Comparison of ENCODE assay signal across 8 cellular contexts in genomic region chrX:134990475-134991473, GRCh38. TPM values are rescaled to one million over a fixed set of nuclear protein-coding genes. Genes with fewer than 3 reads are reported as not detected.
DNase-seq lines count a peak whose midpoint lies in the region; ATAC-seq and TF ChIP-seq lines count a peak whose summit lies in the region.

TSS of gene SMIM10 (plus strand) at chrX:134990991. CDS start at chrX:134991096, 105 bp downstream.

- H3K36me3 Mint-ChIP-seq in activated CD8-positive, alpha-beta memory T cell treated with anti-CD3 and anti-CD28 coated beads, Interleukin-2, amount 10 ng/mL, durations not matched to agents 7 days and 5 days: no peaks in the 10 kb centered on the region

- H4K91ac ChIP-seq in IMR-90 (ENCODE audit: insufficient read depth, low read depth, low read length): peak within 1 kb of the TSS; percentile 88

- H3K4ac ChIP-seq in IMR-90 (ENCODE audit: low read depth, low read length): peak within 1 kb of the TSS; percentile 83

- no peaks in the 10 kb centered on the region for H3K79me1 ChIP-seq in IMR-90 (ENCODE audit: low read depth in 1 of 2, low read length in 2 of 2)

- no peaks in the 10 kb centered on the region for H3K36me3 ChIP-seq in IMR-90 (ENCODE audit: control insufficient read depth, insufficient read depth, low read length)
- H3K36me3 ChIP-seq in muscle layer of duodenum (ENCODE audit: control insufficient read depth in 1 of 2, insufficient read depth in 2 of 2, low read length in 2 of 2): no peaks in the 10 kb centered on the region
- no peaks in the 10 kb centered on the region for H3K36me3 ChIP-seq in subcutaneous abdominal adipose tissue (ENCODE audit: control insufficient read depth in 5 of 5, insufficient read depth in 5 of 5, low read length in 5 of 5)

- H3K4me1 Mint-ChIP-seq in activated CD8-positive, alpha-beta memory T cell treated with anti-CD3 and anti-CD28 coated beads, Interleukin-2, amount 10 ng/mL, durations not matched to agents 7 days and 5 days: peaks cover 9% of the 10 kb centered on the region

- H2AK9ac ChIP-seq in IMR-90 (replicated peaks; ENCODE audit: low read depth, low read length, poor library complexity): peak within 1 kb of the TSS; percentile 81

- H2AFZ ChIP-seq in IMR-90 (replicated peaks; ENCODE audit: low read length, poor library complexity): peak within 1 kb of the TSS; percentile 69

- no peak for TF ChIP-seq POLR2A in IMR-90 (IDR thresholded peaks at IDR 0.05; ENCODE audit: low read depth, low read length)

- H3K4me1 ChIP-seq in IMR-90 (ENCODE audit: control insufficient read depth, insufficient read depth, low read length): 0 out of 2 replicates have a peak, but pooled peaks cover 2% of the 10 kb centered on the region
- H3K4me1 ChIP-seq in muscle layer of duodenum (ENCODE audit: control insufficient read depth in 1 of 2, insufficient read depth in 2 of 2, low read length in 2 of 2): peaks cover 0 to 5% of the 10 kb centered on the region in 2 donors
- peaks cover 0 to 14% (median 8%) of the 10 kb centered on the region in 5 donors for H3K4me1 ChIP-seq in subcutaneous abdominal adipose tissue (ENCODE audit: control insufficient read depth in 5 of 5, insufficient read depth in 5 of 5, low read length in 5 of 5)

- H3K27ac Mint-ChIP-seq in activated CD8-positive, alpha-beta memory T cell treated with anti-CD3 and anti-CD28 coated beads, Interleukin-2, amount 10 ng/mL, durations not matched to agents 7 days and 5 days: no peak within 1 kb of the TSS

- H3K27me3 Mint-ChIP-seq in activated CD8-positive, alpha-beta memory T cell treated with anti-CD3 and anti-CD28 coated beads, Interleukin-2, amount 10 ng/mL, durations not matched to agents 7 days and 5 days: peaks cover 25% of the 10 kb centered on the region

- peak within 1 kb of the TSS; percentile 33 for H4K5ac ChIP-seq in IMR-90 (ENCODE audit: low read depth, low read length)

- no peak for TF ChIP-seq RAD21 in IMR-90 (IDR thresholded peaks at IDR 0.05; ENCODE audit: low read length)

- peak within 1 kb of the TSS; percentile 48 for H3K9ac ChIP-seq in IMR-90 (ENCODE audit: low read depth, low read length)
- peak within 1 kb of the TSS in 1 of 5 donors; percentile 62 for H3K9ac ChIP-seq in subcutaneous abdominal adipose tissue (ENCODE audit: low read length in 5 of 5)

- CTCF ChIA-PET in IMR-90 (lab: Yijun Ruan, JAX): interaction anchor here (0.7 to 1.0 kb wide), 2 partner anchors 25 to 95 kb away, joined by 3 to 4 read pairs; no protein-coding TSS in a partner anchor
- CTCF ChIA-PET in activated CD8-positive, alpha-beta memory T cell treated with anti-CD3 and anti-CD28 coated beads, Interleukin-2, amount 10 ng/mL, durations not matched to agents 7 days and 5 days (lab: Charles Lee): interaction anchor here (0.9 kb wide), 1 partner anchor 9 kb away, joined by 4 read pairs; no protein-coding TSS in a partner anchor

- no peaks in the 10 kb centered on the region for H3K9me3 Mint-ChIP-seq in activated CD8-positive, alpha-beta memory T cell treated with anti-CD3 and anti-CD28 coated beads, Interleukin-2, amount 10 ng/mL, durations not matched to agents 7 days and 5 days (ENCODE audit: low read depth)

- no peaks in the 10 kb centered on the region for H3K27me3 ChIP-seq in IMR-90 (ENCODE audit: control insufficient read depth, insufficient read depth, low read length)
- H3K27me3 ChIP-seq in muscle layer of duodenum (ENCODE audit: low read depth, low read length): no peaks in the 10 kb centered on the region
- H3K27me3 ChIP-seq in subcutaneous abdominal adipose tissue (ENCODE audit: control insufficient read depth in 5 of 5, insufficient read depth in 4 of 5, low read length in 5 of 5): peaks cover 0 to 12% (median 3%) of the 10 kb centered on the region in 5 donors

- peak within 1 kb of the TSS; percentile 67; the same call in 1 of the 3 replicates for H2BK15ac ChIP-seq in IMR-90 (ENCODE audit: low read depth, low read length)

- POLR2A ChIA-PET in IMR-90 (lab: Charles Lee; ENCODE audit: unreplicated experiment): no interaction called here

- peak within 1 kb of the TSS; percentile 67 to 77 for H4K8ac ChIP-seq in IMR-90 (ENCODE audit: low read depth in 2 of 2, low read length in 2 of 2)

- peak; percentile 13 to 38 for ATAC-seq in activated CD4-positive, CD25-positive, alpha-beta regulatory T cell treated with anti-CD3 and anti-CD28 coated beads, Interleukin-2, amount 50 U/mL, for 24 hours
- peak; percentile 97 for ATAC-seq in IMR-90 (ENCODE audit: low read depth)
- ATAC-seq in activated CD8-positive, alpha-beta memory T cell treated with anti-CD3 and anti-CD28 coated beads, Interleukin-2, amount 10 ng/mL, durations not matched to agents 7 days and 5 days: peak; percentile 79

- no peaks in the 10 kb centered on the region for H3K9me3 ChIP-seq in IMR-90 (ENCODE audit: control insufficient read depth, insufficient read depth, low read length)
- no peaks in the 10 kb centered on the region for H3K9me3 ChIP-seq in muscle layer of duodenum (ENCODE audit: control insufficient read depth in 1 of 2, low read length in 2 of 2)
- H3K9me3 ChIP-seq in subcutaneous abdominal adipose tissue (ENCODE audit: control insufficient read depth in 5 of 5, low read length in 5 of 5): no peaks in the 10 kb centered on the region

- H3K4me3 ChIP-seq in IMR-90 (ENCODE audit: insufficient read depth, low read depth, low read length) (peak within 1 kb of the TSS; percentile 42), muscle layer of duodenum (ENCODE audit: low read depth in 1 of 2, low read length in 2 of 2) (peak within 1 kb of the TSS; percentile 42 to 58), subcutaneous abdominal adipose tissue (ENCODE audit: low read depth in 1 of 5, low read length in 5 of 5) (peak within 1 kb of the TSS; percentile 42 to 66 (median 61))

- 0 out of 2 replicates have a peak within 1 kb of the TSS, but pooled peaks have one; percentile 44 for H3K56ac ChIP-seq in IMR-90 (ENCODE audit: extremely low read depth, insufficient read depth, low read length)

- peak within 1 kb of the TSS; percentile 76; the same call in 1 of the 2 replicates for H2BK20ac ChIP-seq in IMR-90 (ENCODE audit: low read depth, low read length)

- H3K23ac ChIP-seq in IMR-90 (ENCODE audit: low read depth, low read length): peak within 1 kb of the TSS; percentile 87

- no peak for DNase-seq in activated CD4-positive, CD25-positive, alpha-beta regulatory T cell (lab: John Stamatoyannopoulos, UW)
- peak; percentile 79 for DNase-seq in IMR-90
- DNase-seq in activated CD8-positive, alpha-beta memory T cell treated with anti-CD3 and anti-CD28 coated beads, Interleukin-2, amount 10 ng/mL, durations not matched to agents 7 days and 5 days: peak; percentile 43
- DNase-seq in fibroblast of gingiva (ENCODE audit: low read depth): peak; percentile 72
- no peak for DNase-seq in NCI-H187 treated with DMSO at 0.1 percent for 48 hours (lab: John Stamatoyannopoulos, UW)

- BruUV-seq in IMR-90 (replicated peaks; lab: Mats Ljungman, UMichigan): no TSS peak

- H3K4me3 Mint-ChIP-seq in activated CD8-positive, alpha-beta memory T cell treated with anti-CD3 and anti-CD28 coated beads, Interleukin-2, amount 10 ng/mL, durations not matched to agents 7 days and 5 days: peak within 1 kb of the TSS; percentile 61

- H4K20me1 ChIP-seq in IMR-90 (ENCODE audit: insufficient read depth, low read length): no peaks in the 10 kb centered on the region

- WGBS in IMR-90 (ENCODE audit: extremely low coverage in 2 of 2, insufficient read length in 1 of 2), 2 experiments: 30% methylated on average over 25 of the region's 49 CpGs; no CpG with 5 or more reads in 1 of the 2 experiments

- H3K14ac ChIP-seq in IMR-90 (replicated peaks; ENCODE audit: low read depth, low read length): peak within 1 kb of the TSS; percentile 85; the same call in 1 of the 2 replicates

- TF ChIP-seq CTCF in IMR-90 (conservative IDR thresholded peaks at IDR 0.05; ENCODE audit: low read depth, low read length): no peak

- dilution Hi-C loops in IMR-90 (cut with HindIII; ENCODE audit: low sequenced_read_pairs, unreplicated experiment): no loop called here

- H2BK5ac ChIP-seq in IMR-90 (ENCODE audit: low read depth, low read length, poor library complexity, severe bottlenecking): peak within 1 kb of the TSS; percentile 81

- in situ Hi-C loops in IMR-90 (cut with MboI; ENCODE audit: low sequenced_read_pairs): no loop called here

- H3K18ac ChIP-seq in IMR-90 (ENCODE audit: low read depth, low read length): peak within 1 kb of the TSS; percentile 48

- peak within 1 kb of the TSS; percentile 68 for H3K4me2 ChIP-seq in IMR-90 (ENCODE audit: low read depth, low read length)

- intact Hi-C loops in IMR-90 (cut with micrococcal nuclease): no loop called here

- H3K27ac ChIP-seq in IMR-90 (ENCODE audit: insufficient read depth, low read length) (peak within 1 kb of the TSS; percentile 76), muscle layer of duodenum (ENCODE audit: low read length) (no peak within 1 kb of the TSS), subcutaneous abdominal adipose tissue (ENCODE audit: low read depth, low read length) (no peak within 1 kb of the TSS)

- H3K9me1 ChIP-seq in IMR-90 (ENCODE audit: insufficient read depth, low read length): no peaks in the 10 kb centered on the region

- H2BK120ac ChIP-seq in IMR-90 (ENCODE audit: low read depth, low read length): peak within 1 kb of the TSS; percentile 79

- H2AK5ac ChIP-seq in IMR-90 (ENCODE audit: low read depth, low read length): peak within 1 kb of the TSS; percentile 24; the same call in 1 of the 2 replicates

TF ChIP-seq in IMR-90, 13 proteins besides CTCF, POLR2A, EP300 and RAD21 (continues in another document):
- TF ChIP-seq MAZ (IDR thresholded peaks at IDR 0.05; ENCODE audit: borderline replicate concordance, low read depth, low read length) (peak; percentile 39; the same call in 1 of the 2 replicates), USF2 (IDR thresholded peaks at IDR 0.05; ENCODE audit: low read depth, low read length) (peak; percentile 10; the same call in 1 of the 2 replicates), NFE2L2 (IDR thresholded peaks at IDR 0.05; ENCODE audit: low read depth, low read length) (no peak), MXI1 (IDR thresholded peaks at IDR 0.05; ENCODE audit: borderline replicate concordance, low read depth, low read length) (peak; percentile 54; the same call in 1 of the 2 replicates), CEBPB (IDR thresholded peaks at IDR 0.05; ENCODE audit: low read depth, low read length) (peak; percentile 58; the same call in 1 of the 2 replicates)

RNA-seq across cellular contexts. Expression of gene SMIM10, which starts in this region (rescaled TPM):
- 2.3 and 3.6 TPM in 2 replicates for total RNA-seq in IMR-90 (2012; rRNA removed)
- polyA plus RNA-seq in IMR-90 (2012; rRNA removed): 6.0 and 8.6 TPM in 2 replicates
- 12.0 TPM in 2 replicates for polyA plus RNA-seq in IMR-90 (2012; cell fraction: cytosol; rRNA removed)
- 2.0 and 2.7 TPM in 2 replicates for polyA plus RNA-seq in IMR-90 (2012; cell fraction: nucleus; rRNA removed; ENCODE audit: low replicate concordance)
- total RNA-seq in activated CD8-positive, alpha-beta memory T cell treated with anti-CD3 and anti-CD28 coated beads, Interleukin-2, amount 10 ng/mL, durations not matched to agents 7 days and 5 days: 1 to 10 TPM in 1 of 2 experiments, under 1 TPM in 1; 0.44 to 1.1 TPM

Comparison
In these comparisons a context has a peak if more than half of its experiments do, and no peak if none do; other contexts are left out.
1. ATAC-seq: peak in every context shown above with its lines; median percentile 97 in IMR-90; 79 in activated CD8-positive, alpha-beta memory T cell treated with anti-CD3 and anti-CD28 coated beads, Interleukin-2, amount 10 ng/mL, durations not matched to agents 7 days and 5 days; 26 in activated CD4-positive, CD25-positive, alpha-beta regulatory T cell treated with anti-CD3 and anti-CD28 coated beads, Interleukin-2, amount 50 U/mL, for 24 hours.
2. DNase-seq: peak in IMR-90 (single experiment), activated CD8-positive, alpha-beta memory T cell treated with anti-CD3 and anti-CD28 coated beads, Interleukin-2, amount 10 ng/mL, durations not matched to agents 7 days and 5 days (single experiment) and fibroblast of gingiva (single experiment); none in activated CD4-positive, CD25-positive, alpha-beta regulatory T cell (0 of 4) and NCI-H187 treated with DMSO at 0.1 percent for 48 hours (single experiment).
3. Peak in every context shown above with its lines, with median percentiles within 50 percentile points of each other: H3K4me3 ChIP-seq.